Comparison of ENCODE assay signal across 8 cellular contexts in genomic region chr2:105795575-105795934, GRCh38. TPM values are rescaled to one million over a fixed set of nuclear protein-coding genes. Genes with fewer than 3 reads are reported as not detected.
DNase-seq lines count a peak whose midpoint lies in the region; ATAC-seq and TF ChIP-seq lines count a peak whose summit lies in the region.

No MANE protein-coding gene starts in this region.

- H3K27me3 Mint-ChIP-seq in WTC11 (ENCODE audit: low read depth), result no peaks in the 10 kb centered on the region

- H3K4me3 ChIP-seq in BLaER1 (peak overlapping the region; percentile 57), hepatocyte (no peak overlapping the region)

- ATAC-seq in WTC11, result peak; percentile 54
- no peak for ATAC-seq in GM18861 (IDR thresholded peaks at IDR 0.05; ENCODE audit: unreplicated experiment)
- ATAC-seq in HG03565 (IDR thresholded peaks at IDR 0.05; ENCODE audit: unreplicated experiment), result no peak
- ATAC-seq in GM21526 (IDR thresholded peaks at IDR 0.05; ENCODE audit: low FRiP score, unreplicated experiment), result no peak

- H3K9me2 ChIP-seq in hepatocyte (replicated peaks; ENCODE audit: insufficient read depth), result no peaks in the 10 kb centered on the region

- H3K4me1 ChIP-seq in BLaER1 (peaks cover 100% of the 10 kb centered on the region), hepatocyte (ENCODE audit: insufficient read depth) (peaks cover 39% of the 10 kb centered on the region)

- H3K36me3 ChIP-seq in BLaER1 (peaks cover 41% of the 10 kb centered on the region), hepatocyte (replicated peaks; ENCODE audit: insufficient read depth, low read depth) (no peaks in the 10 kb centered on the region)

- H4K20me1 ChIP-seq in BLaER1 (peaks cover 34% of the 10 kb centered on the region), hepatocyte (ENCODE audit: insufficient read depth, poor library complexity, severe bottlenecking) (peaks cover 94% of the 10 kb centered on the region)

- TF ChIP-seq CTCF in WTC11 (IDR thresholded peaks at IDR 0.05) (no peak), hepatocyte (IDR thresholded peaks at IDR 0.05; ENCODE audit: poor library complexity) (no peak)

- WGBS in hepatocyte (ENCODE audit: low lambda C conversion rate, missing lambda C conversion rate), result 44% methylated on average over 9 of the region's 9 CpGs

- H3K9me3 Mint-ChIP-seq in WTC11, result peaks cover 5% of the 10 kb centered on the region; the same call in 1 of the 2 replicates

- H3K79me2 ChIP-seq in hepatocyte, result peaks cover 100% of the 10 kb centered on the region

- no peaks in the 10 kb centered on the region for H3K27me3 ChIP-seq in BLaER1
- no peaks in the 10 kb centered on the region for H3K27me3 ChIP-seq in hepatocyte

- H3K27ac ChIP-seq in BLaER1 (peak overlapping the region; percentile 91), hepatocyte (peak overlapping the region; percentile 18)

- DNase-seq in H4 (ENCODE audit: low spot score) (peak; percentile 18), WTC11 (ENCODE audit: low spot score) (no peak), hepatocyte (ENCODE audit: low spot score) (no peak), NCI-H128 (lab: John Stamatoyannopoulos, UW; ENCODE audit: unreplicated experiment) (no peak)

- peak overlapping the region; percentile 41 for H3K4me3 Mint-ChIP-seq in WTC11

- CTCF ChIA-PET in WTC11 (lab: Charles Lee), result no interaction called here

- peaks cover 71% of the 10 kb centered on the region for H3K4me1 Mint-ChIP-seq in WTC11

- peaks cover 17% of the 10 kb centered on the region; the same call in 1 of the 2 replicates for H3K9me3 ChIP-seq in BLaER1
- no peaks in the 10 kb centered on the region for H3K9me3 ChIP-seq in hepatocyte (ENCODE audit: low read depth)

- H3K4me2 ChIP-seq in BLaER1, result peak overlapping the region; percentile 94
- peak overlapping the region; percentile 43 for H3K4me2 ChIP-seq in hepatocyte

- POLR2A ChIA-PET in WTC11 (lab: Charles Lee), result no interaction called here

- no peak overlapping the region for H2AFZ ChIP-seq in hepatocyte

- peak overlapping the region; percentile 72 for H3K9ac ChIP-seq in BLaER1

- H3K36me3 Mint-ChIP-seq in WTC11, result no peaks in the 10 kb centered on the region

- peak overlapping the region; percentile 67 for H3K27ac Mint-ChIP-seq in WTC11

TF ChIP-seq in WTC11, 78 proteins besides CTCF, POLR2A, EP300 and RAD21:
- peak; percentile 68 for TF ChIP-seq ZNF263 (CRISPR knock-in tag; IDR thresholded peaks at IDR 0.05; ENCODE audit: low read depth)
- TF ChIP-seq ZNF396 (CRISPR knock-in tag; IDR thresholded peaks at IDR 0.05; ENCODE audit: borderline replicate concordance), result no peak
- no peak for TF ChIP-seq CREM (CRISPR knock-in tag; IDR thresholded peaks at IDR 0.05)
- no peak for TF ChIP-seq E2F1 (CRISPR knock-in tag; IDR thresholded peaks at IDR 0.05)
- no peak for TF ChIP-seq PREB (CRISPR knock-in tag; IDR thresholded peaks at IDR 0.05; ENCODE audit: borderline replicate concordance)

RNA-seq across cellular contexts. Expression of gene NCK2, which starts 50.8 kb away (rescaled TPM):
- 14.7 and 17.6 TPM in 2 replicates for total RNA-seq in H4 (2014; rRNA removed; shearing (Covaris generic))
- 63.7 to 75.4 TPM (median 65.1 TPM) in 3 replicates for total RNA-seq in WTC11 (2021)
- 71.9 and 72.6 TPM in 2 replicates for total RNA-seq in hepatocyte
- 80.3 and 100 TPM in 2 replicates for polyA plus RNA-seq in hepatocyte
